1 cellular context compared by ENCODE assay signal in the genomic region with DNA sequence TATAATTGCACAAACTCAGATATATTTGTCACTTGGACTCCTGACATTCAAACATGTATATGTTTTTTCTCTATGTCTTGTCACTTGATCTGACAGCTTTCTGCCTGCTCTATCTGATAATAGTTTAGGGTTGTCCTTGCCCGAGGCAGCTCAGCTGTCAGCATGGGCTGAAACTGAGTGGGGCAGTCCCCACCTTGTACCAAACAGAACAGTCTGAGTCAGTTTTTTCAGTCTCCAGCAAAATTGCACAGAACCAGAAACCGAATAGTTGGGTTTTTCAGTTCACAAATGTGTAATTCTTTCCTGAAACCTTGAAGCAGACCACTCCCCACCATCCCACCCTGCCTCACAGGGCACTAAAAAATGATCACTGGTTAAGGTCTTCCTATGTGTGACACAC.
TF ChIP-seq lines count a peak whose summit lies in the region.

No MANE protein-coding gene starts in this region.

TF ChIP-seq in GM12878, 131 proteins besides CTCF, POLR2A, EP300 and RAD21 (continued from another document and continues in another):
- TF ChIP-seq, protein P1, sequence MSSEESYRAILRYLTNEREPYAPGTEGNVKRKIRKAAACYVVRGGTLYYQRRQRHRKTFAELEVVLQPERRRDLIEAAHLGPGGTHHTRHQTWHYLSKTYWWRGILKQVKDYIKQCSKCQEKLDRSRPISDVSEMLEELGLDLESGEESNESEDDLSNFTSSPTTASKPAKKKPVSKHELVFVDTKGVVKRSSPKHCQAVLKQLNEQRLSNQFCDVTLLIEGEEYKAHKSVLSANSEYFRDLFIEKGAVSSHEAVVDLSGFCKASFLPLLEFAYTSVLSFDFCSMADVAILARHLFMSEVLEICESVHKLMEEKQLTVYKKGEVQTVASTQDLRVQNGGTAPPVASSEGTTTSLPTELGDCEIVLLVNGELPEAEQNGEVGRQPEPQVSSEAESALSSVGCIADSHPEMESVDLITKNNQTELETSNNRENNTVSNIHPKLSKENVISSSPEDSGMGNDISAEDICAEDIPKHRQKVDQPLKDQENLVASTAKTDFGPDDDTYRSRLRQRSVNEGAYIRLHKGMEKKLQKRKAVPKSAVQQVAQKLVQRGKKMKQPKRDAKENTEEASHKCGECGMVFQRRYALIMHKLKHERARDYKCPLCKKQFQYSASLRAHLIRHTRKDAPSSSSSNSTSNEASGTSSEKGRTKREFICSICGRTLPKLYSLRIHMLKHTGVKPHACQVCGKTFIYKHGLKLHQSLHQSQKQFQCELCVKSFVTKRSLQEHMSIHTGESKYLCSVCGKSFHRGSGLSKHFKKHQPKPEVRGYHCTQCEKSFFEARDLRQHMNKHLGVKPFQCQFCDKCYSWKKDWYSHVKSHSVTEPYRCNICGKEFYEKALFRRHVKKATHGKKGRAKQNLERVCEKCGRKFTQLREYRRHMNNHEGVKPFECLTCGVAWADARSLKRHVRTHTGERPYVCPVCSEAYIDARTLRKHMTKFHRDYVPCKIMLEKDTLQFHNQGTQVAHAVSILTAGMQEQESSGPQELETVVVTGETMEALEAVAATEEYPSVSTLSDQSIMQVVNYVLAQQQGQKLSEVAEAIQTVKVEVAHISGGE (CRISPR knock-in tag; IDR thresholded peaks at IDR 0.05), result no peak
- TF ChIP-seq FOXK2 (IDR thresholded peaks at IDR 0.05) (no peak), ZNF274 (IDR thresholded peaks at IDR 0.05; ENCODE audit: insufficient read depth, insufficient read length) (no peak), IRF4 (IDR thresholded peaks at IDR 0.05; ENCODE audit: low read depth, low read length) (peak; percentile 89), NR2F1 (conservative IDR thresholded peaks at IDR 0.05) (no peak), JUNB (IDR thresholded peaks at IDR 0.05) (peak; percentile 93), MYC (IDR thresholded peaks at IDR 0.05; ENCODE audit: insufficient read depth, insufficient read length, insufficient replicate concordance, low read length, severe bottlenecking) (no peak), BMI1 (IDR thresholded peaks at IDR 0.05; ENCODE audit: borderline replicate concordance) (peak; percentile 62; the same call in 1 of the 2 replicates), MTA2 (IDR thresholded peaks at IDR 0.05; ENCODE audit: low read depth) (peak; percentile 74; the same call in 1 of the 2 replicates), MEF2B (IDR thresholded peaks at IDR 0.05; ENCODE audit: partially characterized antibody, poor library complexity, severe bottlenecking) (no peak), ZNF217 (IDR thresholded peaks at IDR 0.05) (no peak), KLF5 (IDR thresholded peaks at IDR 0.05; ENCODE audit: partially characterized antibody) (no peak), NFIC (IDR thresholded peaks at IDR 0.05; ENCODE audit: low read depth, low read length) (peak; percentile 93), SREBF2 (IDR thresholded peaks at IDR 0.05; ENCODE audit: low read length) (no peak), BHLHE40 (IDR thresholded peaks at IDR 0.05; ENCODE audit: borderline replicate concordance in 1 of 2, low read depth in 2 of 2, low read length in 1 of 2) (peak in 1 of 2 experiments; percentile 23; a peak in 1 of 4 replicates), CBFB (IDR thresholded peaks at IDR 0.05; ENCODE audit: low read depth) (0 out of 2 replicates have a peak, but pooled peaks have one; percentile 40), SPI1 (IDR thresholded peaks at IDR 0.05; ENCODE audit: borderline replicate concordance, insufficient read depth, low read depth, low read length) (no peak), ZZZ3 (IDR thresholded peaks at IDR 0.05; ENCODE audit: control insufficient read depth, insufficient read length, low read depth) (no peak), CHD1 (IDR thresholded peaks at IDR 0.05; ENCODE audit: low read depth, low read length) (no peak), KDM1A (IDR thresholded peaks at IDR 0.05; ENCODE audit: borderline replicate concordance) (no peak), JUND (IDR thresholded peaks at IDR 0.05; ENCODE audit: low read depth, low read length) (no peak), SUZ12 (IDR thresholded peaks at IDR 0.05; ENCODE audit: unreplicated experiment) (no peak), RUNX3 (IDR thresholded peaks at IDR 0.05; ENCODE audit: low read length) (peak; percentile 94), MYB (IDR thresholded peaks at IDR 0.05; ENCODE audit: borderline replicate concordance, low read depth, low read length) (no peak), HDGF (IDR thresholded peaks at IDR 0.05) (no peak), TCF3 (IDR thresholded peaks at IDR 0.05; ENCODE audit: borderline replicate concordance, insufficient read depth, low read depth, low read length) (peak; percentile 61; the same call in 1 of the 2 replicates), PAX8 (IDR thresholded peaks at IDR 0.05) (no peak), ZNF384 (IDR thresholded peaks at IDR 0.05; ENCODE audit: borderline replicate concordance, low read depth, low read length) (no peak), RELA (IDR thresholded peaks at IDR 0.05; ENCODE audit: borderline replicate concordance, partially characterized antibody) (peak; percentile 64), GATAD2B (conservative IDR thresholded peaks at IDR 0.05; ENCODE audit: low read depth) (peak; percentile 70; the same call in 1 of the 2 replicates), HDAC2 (IDR thresholded peaks at IDR 0.05) (no peak), SREBF1 (IDR thresholded peaks at IDR 0.05; ENCODE audit: low read length) (no peak), CEBPB (IDR thresholded peaks at IDR 0.05; ENCODE audit: borderline replicate concordance in 1 of 2, low read depth in 2 of 2, low read length in 2 of 2) (no peak), SUPT20H (IDR thresholded peaks at IDR 0.05; ENCODE audit: borderline replicate concordance, control insufficient read depth, low read depth, low read length) (no peak), DPF2 (IDR thresholded peaks at IDR 0.05) (peak; percentile 87; the same call in 1 of the 2 replicates)
- TF ChIP-seq, protein P2, sequence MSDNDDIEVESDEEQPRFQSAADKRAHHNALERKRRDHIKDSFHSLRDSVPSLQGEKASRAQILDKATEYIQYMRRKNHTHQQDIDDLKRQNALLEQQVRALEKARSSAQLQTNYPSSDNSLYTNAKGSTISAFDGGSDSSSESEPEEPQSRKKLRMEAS (IDR thresholded peaks at IDR 0.05; ENCODE audit: low read depth, low read length), result no peak
- TF ChIP-seq, protein P3, sequence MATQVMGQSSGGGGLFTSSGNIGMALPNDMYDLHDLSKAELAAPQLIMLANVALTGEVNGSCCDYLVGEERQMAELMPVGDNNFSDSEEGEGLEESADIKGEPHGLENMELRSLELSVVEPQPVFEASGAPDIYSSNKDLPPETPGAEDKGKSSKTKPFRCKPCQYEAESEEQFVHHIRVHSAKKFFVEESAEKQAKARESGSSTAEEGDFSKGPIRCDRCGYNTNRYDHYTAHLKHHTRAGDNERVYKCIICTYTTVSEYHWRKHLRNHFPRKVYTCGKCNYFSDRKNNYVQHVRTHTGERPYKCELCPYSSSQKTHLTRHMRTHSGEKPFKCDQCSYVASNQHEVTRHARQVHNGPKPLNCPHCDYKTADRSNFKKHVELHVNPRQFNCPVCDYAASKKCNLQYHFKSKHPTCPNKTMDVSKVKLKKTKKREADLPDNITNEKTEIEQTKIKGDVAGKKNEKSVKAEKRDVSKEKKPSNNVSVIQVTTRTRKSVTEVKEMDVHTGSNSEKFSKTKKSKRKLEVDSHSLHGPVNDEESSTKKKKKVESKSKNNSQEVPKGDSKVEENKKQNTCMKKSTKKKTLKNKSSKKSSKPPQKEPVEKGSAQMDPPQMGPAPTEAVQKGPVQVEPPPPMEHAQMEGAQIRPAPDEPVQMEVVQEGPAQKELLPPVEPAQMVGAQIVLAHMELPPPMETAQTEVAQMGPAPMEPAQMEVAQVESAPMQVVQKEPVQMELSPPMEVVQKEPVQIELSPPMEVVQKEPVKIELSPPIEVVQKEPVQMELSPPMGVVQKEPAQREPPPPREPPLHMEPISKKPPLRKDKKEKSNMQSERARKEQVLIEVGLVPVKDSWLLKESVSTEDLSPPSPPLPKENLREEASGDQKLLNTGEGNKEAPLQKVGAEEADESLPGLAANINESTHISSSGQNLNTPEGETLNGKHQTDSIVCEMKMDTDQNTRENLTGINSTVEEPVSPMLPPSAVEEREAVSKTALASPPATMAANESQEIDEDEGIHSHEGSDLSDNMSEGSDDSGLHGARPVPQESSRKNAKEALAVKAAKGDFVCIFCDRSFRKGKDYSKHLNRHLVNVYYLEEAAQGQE (IDR thresholded peaks at IDR 0.05; ENCODE audit: low read depth, low read length), result no peak
- TF ChIP-seq, protein P4, sequence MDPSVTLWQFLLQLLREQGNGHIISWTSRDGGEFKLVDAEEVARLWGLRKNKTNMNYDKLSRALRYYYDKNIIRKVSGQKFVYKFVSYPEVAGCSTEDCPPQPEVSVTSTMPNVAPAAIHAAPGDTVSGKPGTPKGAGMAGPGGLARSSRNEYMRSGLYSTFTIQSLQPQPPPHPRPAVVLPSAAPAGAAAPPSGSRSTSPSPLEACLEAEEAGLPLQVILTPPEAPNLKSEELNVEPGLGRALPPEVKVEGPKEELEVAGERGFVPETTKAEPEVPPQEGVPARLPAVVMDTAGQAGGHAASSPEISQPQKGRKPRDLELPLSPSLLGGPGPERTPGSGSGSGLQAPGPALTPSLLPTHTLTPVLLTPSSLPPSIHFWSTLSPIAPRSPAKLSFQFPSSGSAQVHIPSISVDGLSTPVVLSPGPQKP (IDR thresholded peaks at IDR 0.05; ENCODE audit: low read depth, low read length), result no peak
- TF ChIP-seq, protein P5, sequence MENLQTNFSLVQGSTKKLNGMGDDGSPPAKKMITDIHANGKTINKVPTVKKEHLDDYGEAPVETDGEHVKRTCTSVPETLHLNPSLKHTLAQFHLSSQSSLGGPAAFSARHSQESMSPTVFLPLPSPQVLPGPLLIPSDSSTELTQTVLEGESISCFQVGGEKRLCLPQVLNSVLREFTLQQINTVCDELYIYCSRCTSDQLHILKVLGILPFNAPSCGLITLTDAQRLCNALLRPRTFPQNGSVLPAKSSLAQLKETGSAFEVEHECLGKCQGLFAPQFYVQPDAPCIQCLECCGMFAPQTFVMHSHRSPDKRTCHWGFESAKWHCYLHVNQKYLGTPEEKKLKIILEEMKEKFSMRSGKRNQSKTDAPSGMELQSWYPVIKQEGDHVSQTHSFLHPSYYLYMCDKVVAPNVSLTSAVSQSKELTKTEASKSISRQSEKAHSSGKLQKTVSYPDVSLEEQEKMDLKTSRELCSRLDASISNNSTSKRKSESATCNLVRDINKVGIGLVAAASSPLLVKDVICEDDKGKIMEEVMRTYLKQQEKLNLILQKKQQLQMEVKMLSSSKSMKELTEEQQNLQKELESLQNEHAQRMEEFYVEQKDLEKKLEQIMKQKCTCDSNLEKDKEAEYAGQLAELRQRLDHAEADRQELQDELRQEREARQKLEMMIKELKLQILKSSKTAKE (IDR thresholded peaks at IDR 0.05; ENCODE audit: low read depth, poor library complexity, severe bottlenecking), result peak; percentile 66
- TF ChIP-seq, protein P6, sequence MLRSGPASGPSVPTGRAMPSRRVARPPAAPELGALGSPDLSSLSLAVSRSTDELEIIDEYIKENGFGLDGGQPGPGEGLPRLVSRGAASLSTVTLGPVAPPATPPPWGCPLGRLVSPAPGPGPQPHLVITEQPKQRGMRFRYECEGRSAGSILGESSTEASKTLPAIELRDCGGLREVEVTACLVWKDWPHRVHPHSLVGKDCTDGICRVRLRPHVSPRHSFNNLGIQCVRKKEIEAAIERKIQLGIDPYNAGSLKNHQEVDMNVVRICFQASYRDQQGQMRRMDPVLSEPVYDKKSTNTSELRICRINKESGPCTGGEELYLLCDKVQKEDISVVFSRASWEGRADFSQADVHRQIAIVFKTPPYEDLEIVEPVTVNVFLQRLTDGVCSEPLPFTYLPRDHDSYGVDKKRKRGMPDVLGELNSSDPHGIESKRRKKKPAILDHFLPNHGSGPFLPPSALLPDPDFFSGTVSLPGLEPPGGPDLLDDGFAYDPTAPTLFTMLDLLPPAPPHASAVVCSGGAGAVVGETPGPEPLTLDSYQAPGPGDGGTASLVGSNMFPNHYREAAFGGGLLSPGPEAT (IDR thresholded peaks at IDR 0.05; ENCODE audit: low read depth), result peak; percentile 68
- TF ChIP-seq, protein P7, sequence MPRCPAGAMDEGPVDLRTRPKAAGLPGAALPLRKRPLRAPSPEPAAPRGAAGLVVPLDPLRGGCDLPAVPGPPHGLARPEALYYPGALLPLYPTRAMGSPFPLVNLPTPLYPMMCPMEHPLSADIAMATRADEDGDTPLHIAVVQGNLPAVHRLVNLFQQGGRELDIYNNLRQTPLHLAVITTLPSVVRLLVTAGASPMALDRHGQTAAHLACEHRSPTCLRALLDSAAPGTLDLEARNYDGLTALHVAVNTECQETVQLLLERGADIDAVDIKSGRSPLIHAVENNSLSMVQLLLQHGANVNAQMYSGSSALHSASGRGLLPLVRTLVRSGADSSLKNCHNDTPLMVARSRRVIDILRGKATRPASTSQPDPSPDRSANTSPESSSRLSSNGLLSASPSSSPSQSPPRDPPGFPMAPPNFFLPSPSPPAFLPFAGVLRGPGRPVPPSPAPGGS (IDR thresholded peaks at IDR 0.05; ENCODE audit: borderline replicate concordance, insufficient read depth, low read depth, low read length, poor library complexity, severe bottlenecking), result peak; percentile 94
- TF ChIP-seq, protein P8, sequence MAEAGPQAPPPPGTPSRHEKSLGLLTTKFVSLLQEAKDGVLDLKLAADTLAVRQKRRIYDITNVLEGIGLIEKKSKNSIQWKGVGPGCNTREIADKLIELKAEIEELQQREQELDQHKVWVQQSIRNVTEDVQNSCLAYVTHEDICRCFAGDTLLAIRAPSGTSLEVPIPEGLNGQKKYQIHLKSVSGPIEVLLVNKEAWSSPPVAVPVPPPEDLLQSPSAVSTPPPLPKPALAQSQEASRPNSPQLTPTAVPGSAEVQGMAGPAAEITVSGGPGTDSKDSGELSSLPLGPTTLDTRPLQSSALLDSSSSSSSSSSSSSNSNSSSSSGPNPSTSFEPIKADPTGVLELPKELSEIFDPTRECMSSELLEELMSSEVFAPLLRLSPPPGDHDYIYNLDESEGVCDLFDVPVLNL (IDR thresholded peaks at IDR 0.05; ENCODE audit: low read depth, low read length), result no peak
- TF ChIP-seq, protein P9, sequence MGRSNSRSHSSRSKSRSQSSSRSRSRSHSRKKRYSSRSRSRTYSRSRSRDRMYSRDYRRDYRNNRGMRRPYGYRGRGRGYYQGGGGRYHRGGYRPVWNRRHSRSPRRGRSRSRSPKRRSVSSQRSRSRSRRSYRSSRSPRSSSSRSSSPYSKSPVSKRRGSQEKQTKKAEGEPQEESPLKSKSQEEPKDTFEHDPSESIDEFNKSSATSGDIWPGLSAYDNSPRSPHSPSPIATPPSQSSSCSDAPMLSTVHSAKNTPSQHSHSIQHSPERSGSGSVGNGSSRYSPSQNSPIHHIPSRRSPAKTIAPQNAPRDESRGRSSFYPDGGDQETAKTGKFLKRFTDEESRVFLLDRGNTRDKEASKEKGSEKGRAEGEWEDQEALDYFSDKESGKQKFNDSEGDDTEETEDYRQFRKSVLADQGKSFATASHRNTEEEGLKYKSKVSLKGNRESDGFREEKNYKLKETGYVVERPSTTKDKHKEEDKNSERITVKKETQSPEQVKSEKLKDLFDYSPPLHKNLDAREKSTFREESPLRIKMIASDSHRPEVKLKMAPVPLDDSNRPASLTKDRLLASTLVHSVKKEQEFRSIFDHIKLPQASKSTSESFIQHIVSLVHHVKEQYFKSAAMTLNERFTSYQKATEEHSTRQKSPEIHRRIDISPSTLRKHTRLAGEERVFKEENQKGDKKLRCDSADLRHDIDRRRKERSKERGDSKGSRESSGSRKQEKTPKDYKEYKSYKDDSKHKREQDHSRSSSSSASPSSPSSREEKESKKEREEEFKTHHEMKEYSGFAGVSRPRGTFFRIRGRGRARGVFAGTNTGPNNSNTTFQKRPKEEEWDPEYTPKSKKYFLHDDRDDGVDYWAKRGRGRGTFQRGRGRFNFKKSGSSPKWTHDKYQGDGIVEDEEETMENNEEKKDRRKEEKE (IDR thresholded peaks at IDR 0.05), result no peak
